8 cellular contexts compared by ENCODE assay signal in the genomic region with DNA sequence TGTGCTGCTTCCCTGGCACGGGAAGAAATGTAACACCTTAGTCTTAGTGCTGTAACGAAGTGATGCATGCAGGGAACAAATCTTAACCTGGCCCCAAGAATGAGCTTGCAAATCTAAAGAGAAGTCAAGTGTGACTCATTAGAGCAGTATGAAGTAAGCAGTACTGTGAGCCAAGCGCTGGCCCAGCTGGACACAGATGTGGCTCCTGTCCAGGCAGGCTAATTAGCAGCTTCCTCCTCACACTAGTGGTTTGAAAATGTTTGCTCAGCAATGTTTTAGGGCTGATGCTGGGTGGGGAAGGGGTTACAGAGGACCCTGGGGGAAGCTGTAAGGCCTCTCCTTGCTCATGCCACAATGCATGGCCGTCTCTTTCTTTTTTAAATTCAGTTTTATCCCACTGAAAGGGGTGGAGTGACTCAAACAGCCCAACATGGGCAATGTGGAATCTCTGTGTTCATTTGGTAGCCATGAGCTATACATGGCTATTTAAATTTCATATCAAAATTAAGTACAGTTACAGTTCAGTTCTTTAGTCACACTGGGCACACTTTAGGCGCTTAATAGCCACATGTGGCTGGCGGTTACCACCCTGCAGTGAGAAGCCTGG. TPM values are rescaled to one million over a fixed set of nuclear protein-coding genes. Genes with fewer than 3 reads are reported as not detected.
A peak's percentile ranks its signal among the peaks of the same experiment; 100 is the strongest.
DNase-seq lines count a peak whose midpoint lies in the region; ATAC-seq and TF ChIP-seq lines count a peak whose summit lies in the region.

No MANE protein-coding gene starts in this region.

- no peaks in the 10 kb centered on the region for H3K36me3 Mint-ChIP-seq in stimulated activated effector memory CD8-positive, alpha-beta T cell treated with anti-CD3 and anti-CD28 coated beads, Interleukin-12 subunit alpha, Interleukin-12 subunit beta, amount 100 ng/mL, for 72 hours
- no peaks in the 10 kb centered on the region for H3K36me3 Mint-ChIP-seq in activated naive CD4-positive, alpha-beta T cell treated with anti-CD3 and anti-CD28 coated beads, Interleukin-2, amount 10 ng/mL, durations not matched to agents 7 days and 5 days

- DNase-seq in AG10803 (ENCODE audit: low read depth) (peak; percentile 85), NCI-H1092 (lab: John Stamatoyannopoulos, UW) (peak; percentile 77), anterior cingulate cortex (lab: John Stamatoyannopoulos, UW) (peak in 35 of 58 donors; percentile 0 to 53 (median 9)), hippocampal formation (lab: John Stamatoyannopoulos, UW) (peak; percentile 6 to 25), thyroid gland (peak; percentile 73)
- no peak for DNase-seq in stimulated activated effector memory CD8-positive, alpha-beta T cell treated with anti-CD3 and anti-CD28 coated beads, Interleukin-12 subunit alpha, Interleukin-12 subunit beta, amount 100 ng/mL, for 72 hours (ENCODE audit: low spot score in 2 of 2)
- no peak for DNase-seq in activated naive CD4-positive, alpha-beta T cell treated with anti-CD3 and anti-CD28 coated beads, Interleukin-2, amount 10 ng/mL, durations not matched to agents 7 days and 5 days

- no peaks in the 10 kb centered on the region for H3K9me3 ChIP-seq in thyroid gland

- CTCF ChIA-PET in activated naive CD4-positive, alpha-beta T cell treated with anti-CD3 and anti-CD28 coated beads, Interleukin-2, amount 10 ng/mL, durations not matched to agents 7 days and 5 days (lab: Charles Lee) = interaction anchor here (0.9 to 3.6 kb wide), 6 partner anchors 9 to 177 kb away, joined by 3 to 26 read pairs (median 4); no protein-coding TSS in a partner anchor

- H3K4me3 Mint-ChIP-seq in stimulated activated effector memory CD8-positive, alpha-beta T cell treated with anti-CD3 and anti-CD28 coated beads, Interleukin-12 subunit alpha, Interleukin-12 subunit beta, amount 100 ng/mL, for 72 hours = no peak overlapping the region
- no peak overlapping the region for H3K4me3 Mint-ChIP-seq in activated naive CD4-positive, alpha-beta T cell treated with anti-CD3 and anti-CD28 coated beads, Interleukin-2, amount 10 ng/mL, durations not matched to agents 7 days and 5 days

- ATAC-seq in GM19455 (IDR thresholded peaks at IDR 0.05; ENCODE audit: unreplicated experiment) = no peak
- ATAC-seq in stimulated activated effector memory CD8-positive, alpha-beta T cell treated with anti-CD3 and anti-CD28 coated beads, Interleukin-12 subunit alpha, Interleukin-12 subunit beta, amount 100 ng/mL, for 72 hours = no peak

- H3K4me1 Mint-ChIP-seq in stimulated activated effector memory CD8-positive, alpha-beta T cell treated with anti-CD3 and anti-CD28 coated beads, Interleukin-12 subunit alpha, Interleukin-12 subunit beta, amount 100 ng/mL, for 72 hours = no peaks in the 10 kb centered on the region
- no peaks in the 10 kb centered on the region for H3K4me1 Mint-ChIP-seq in activated naive CD4-positive, alpha-beta T cell treated with anti-CD3 and anti-CD28 coated beads, Interleukin-2, amount 10 ng/mL, durations not matched to agents 7 days and 5 days

- intact Hi-C loops in thyroid gland (cut with DNase I) = no loop called here

- H3K27ac Mint-ChIP-seq in stimulated activated effector memory CD8-positive, alpha-beta T cell treated with anti-CD3 and anti-CD28 coated beads, Interleukin-12 subunit alpha, Interleukin-12 subunit beta, amount 100 ng/mL, for 72 hours = no peak overlapping the region
- H3K27ac Mint-ChIP-seq in activated naive CD4-positive, alpha-beta T cell treated with anti-CD3 and anti-CD28 coated beads, Interleukin-2, amount 10 ng/mL, durations not matched to agents 7 days and 5 days = no peak overlapping the region

- WGBS in thyroid gland, 2 donors = 17 to 45% methylated on average over 6 of the region's 6 CpGs

- peaks cover 12% of the 10 kb centered on the region for H3K27me3 Mint-ChIP-seq in activated naive CD4-positive, alpha-beta T cell treated with anti-CD3 and anti-CD28 coated beads, Interleukin-2, amount 10 ng/mL, durations not matched to agents 7 days and 5 days

- TF ChIP-seq POLR2A in thyroid gland (IDR thresholded peaks at IDR 0.05) = no peak

- H3K27ac ChIP-seq in thyroid gland = no peak overlapping the region

- H3K4me1 ChIP-seq in thyroid gland = peaks cover 0 to 16% of the 10 kb centered on the region in 2 donors

- no peaks in the 10 kb centered on the region for H3K27me3 ChIP-seq in thyroid gland

- no peak overlapping the region for H3K4me3 ChIP-seq in AG10803 (ENCODE audit: low read length)
- no peak overlapping the region for H3K4me3 ChIP-seq in thyroid gland (replicated peaks in 1 of 3)

- no peaks in the 10 kb centered on the region for H3K9me3 Mint-ChIP-seq in stimulated activated effector memory CD8-positive, alpha-beta T cell treated with anti-CD3 and anti-CD28 coated beads, Interleukin-12 subunit alpha, Interleukin-12 subunit beta, amount 100 ng/mL, for 72 hours
- no peaks in the 10 kb centered on the region for H3K9me3 Mint-ChIP-seq in activated naive CD4-positive, alpha-beta T cell treated with anti-CD3 and anti-CD28 coated beads, Interleukin-2, amount 10 ng/mL, durations not matched to agents 7 days and 5 days

- H3K36me3 ChIP-seq in thyroid gland = no peaks in the 10 kb centered on the region

- TF ChIP-seq CTCF in AG10803 (conservative IDR thresholded peaks at IDR 0.05; ENCODE audit: low read length) (no peak), thyroid gland (IDR thresholded peaks at IDR 0.05) (no peak)

RNA-seq across cellular contexts. Expression of gene MAP7D2, which starts 48.9 kb away (rescaled TPM):
- total RNA-seq in thyroid gland = under 1 TPM in 2 of 4 donors, not detected in 2; 0.22 to 0.27 TPM

Comparison
In these comparisons a context has a peak if more than half of its experiments do, and no peak if none do; other contexts are left out.
1. DNase-seq: peak in AG10803 (single experiment), NCI-H1092 (single experiment), anterior cingulate cortex (35 of 58), hippocampal formation (2 of 2) and thyroid gland (2 of 2); none in stimulated activated effector memory CD8-positive, alpha-beta T cell treated with anti-CD3 and anti-CD28 coated beads, Interleukin-12 subunit alpha, Interleukin-12 subunit beta, amount 100 ng/mL, for 72 hours (0 of 2) and activated naive CD4-positive, alpha-beta T cell treated with anti-CD3 and anti-CD28 coated beads, Interleukin-2, amount 10 ng/mL, durations not matched to agents 7 days and 5 days (single experiment).